Comparison of ENCODE assay signal across 1 cellular context in the genomic region with DNA sequence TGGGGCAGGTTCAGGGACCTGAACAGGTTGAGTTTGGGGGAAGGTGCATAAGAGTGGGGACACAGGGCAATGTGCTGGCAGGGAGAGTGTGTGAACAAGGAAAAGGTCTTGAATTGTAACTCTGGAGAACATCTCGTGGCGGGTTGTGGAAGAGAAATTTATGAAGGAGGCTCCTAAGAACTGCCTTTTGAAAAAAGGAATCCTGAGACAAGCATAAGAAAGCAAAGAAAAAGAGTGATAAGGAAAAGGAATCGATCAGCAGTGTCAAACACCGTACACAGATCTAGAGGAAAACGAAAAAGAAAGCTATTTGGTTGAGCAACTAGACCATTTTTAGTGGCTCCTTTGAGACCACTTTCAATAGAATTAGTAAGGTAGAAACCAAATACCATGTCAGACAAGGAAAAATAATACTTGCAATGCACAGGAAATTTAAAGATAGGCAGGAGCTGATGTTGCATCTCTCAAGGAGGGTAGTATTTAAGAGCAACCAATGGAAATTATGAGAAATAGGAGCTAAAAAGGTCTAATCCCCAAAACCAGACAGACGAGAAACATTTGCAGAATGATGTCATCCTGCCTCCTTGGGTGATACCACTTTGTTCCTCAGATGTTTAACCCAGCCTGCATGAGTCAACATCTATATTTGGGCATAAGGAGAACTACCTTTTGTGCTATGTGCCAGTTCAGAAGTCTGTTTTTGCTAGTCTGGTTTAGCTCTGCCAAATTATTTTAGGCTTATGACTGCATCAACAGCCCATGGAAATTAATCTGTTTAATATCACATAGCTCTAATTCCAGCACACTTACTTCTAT.
A peak's percentile ranks its signal among the peaks of the same experiment; 100 is the strongest.
TF ChIP-seq lines count a peak whose summit lies in the region.

No MANE protein-coding gene starts in this region.

TF ChIP-seq in HEK293, 187 proteins besides CTCF, POLR2A, EP300 and RAD21 (continued from another document and continues in another):
- TF ChIP-seq, protein P1, sequence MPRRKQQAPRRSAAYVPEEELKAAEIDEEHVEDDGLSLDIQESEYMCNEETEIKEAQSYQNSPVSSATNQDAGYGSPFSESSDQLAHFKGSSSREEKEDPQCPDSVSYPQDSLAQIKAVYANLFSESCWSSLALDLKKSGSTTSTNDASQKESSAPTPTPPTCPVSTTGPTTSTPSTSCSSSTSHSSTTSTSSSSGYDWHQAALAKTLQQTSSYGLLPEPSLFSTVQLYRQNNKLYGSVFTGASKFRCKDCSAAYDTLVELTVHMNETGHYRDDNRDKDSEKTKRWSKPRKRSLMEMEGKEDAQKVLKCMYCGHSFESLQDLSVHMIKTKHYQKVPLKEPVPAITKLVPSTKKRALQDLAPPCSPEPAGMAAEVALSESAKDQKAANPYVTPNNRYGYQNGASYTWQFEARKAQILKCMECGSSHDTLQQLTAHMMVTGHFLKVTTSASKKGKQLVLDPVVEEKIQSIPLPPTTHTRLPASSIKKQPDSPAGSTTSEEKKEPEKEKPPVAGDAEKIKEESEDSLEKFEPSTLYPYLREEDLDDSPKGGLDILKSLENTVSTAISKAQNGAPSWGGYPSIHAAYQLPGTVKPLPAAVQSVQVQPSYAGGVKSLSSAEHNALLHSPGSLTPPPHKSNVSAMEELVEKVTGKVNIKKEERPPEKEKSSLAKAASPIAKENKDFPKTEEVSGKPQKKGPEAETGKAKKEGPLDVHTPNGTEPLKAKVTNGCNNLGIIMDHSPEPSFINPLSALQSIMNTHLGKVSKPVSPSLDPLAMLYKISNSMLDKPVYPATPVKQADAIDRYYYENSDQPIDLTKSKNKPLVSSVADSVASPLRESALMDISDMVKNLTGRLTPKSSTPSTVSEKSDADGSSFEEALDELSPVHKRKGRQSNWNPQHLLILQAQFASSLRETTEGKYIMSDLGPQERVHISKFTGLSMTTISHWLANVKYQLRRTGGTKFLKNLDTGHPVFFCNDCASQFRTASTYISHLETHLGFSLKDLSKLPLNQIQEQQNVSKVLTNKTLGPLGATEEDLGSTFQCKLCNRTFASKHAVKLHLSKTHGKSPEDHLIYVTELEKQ (tag by site-specific recombination; IDR thresholded peaks at IDR 0.05; ENCODE audit: borderline replicate concordance): peak; percentile 57; the same call in 1 of the 2 replicates
- TF ChIP-seq ZSCAN16 (tag by site-specific recombination; IDR thresholded peaks at IDR 0.05) (no peak), KLF10 (tag by site-specific recombination; IDR thresholded peaks at IDR 0.05) (peak; percentile 43; the same call in 1 of the 2 replicates), ZBTB7A (tag by site-specific recombination; IDR thresholded peaks at IDR 0.05; ENCODE audit: low read depth) (no peak), SCRT1 (tag by site-specific recombination; IDR thresholded peaks at IDR 0.05; ENCODE audit: borderline replicate concordance) (no peak), ZNF658 (tag by site-specific recombination; IDR thresholded peaks at IDR 0.05) (no peak), ZNF416 (tag by site-specific recombination; IDR thresholded peaks at IDR 0.05) (no peak), ZBTB48 (tag by site-specific recombination; IDR thresholded peaks at IDR 0.05) (no peak), ZNF133 (tag by site-specific recombination; IDR thresholded peaks at IDR 0.05) (no peak), ZNF112 (tag by site-specific recombination; IDR thresholded peaks at IDR 0.05) (no peak), ZNF404 (tag by site-specific recombination; IDR thresholded peaks at IDR 0.05) (no peak), ZNF76 (tag by site-specific recombination; IDR thresholded peaks at IDR 0.05; ENCODE audit: borderline replicate concordance, low read depth) (no peak), ZNF660 (tag by site-specific recombination; IDR thresholded peaks at IDR 0.05) (peak; percentile 69; the same call in 1 of the 2 replicates), ZNF341 (tag by site-specific recombination; IDR thresholded peaks at IDR 0.05; ENCODE audit: low read depth) (no peak), ZNF354C (tag by site-specific recombination; IDR thresholded peaks at IDR 0.05; ENCODE audit: borderline replicate concordance, low read depth) (no peak), ZNF555 (tag by site-specific recombination; conservative IDR thresholded peaks at IDR 0.05) (no peak), ZSCAN23 (tag by site-specific recombination; IDR thresholded peaks at IDR 0.05) (0 out of 2 replicates have a peak, but pooled peaks have one; percentile 12), ZBTB1 (tag by site-specific recombination; IDR thresholded peaks at IDR 0.05) (no peak), KLF1 (tag by site-specific recombination; IDR thresholded peaks at IDR 0.05) (no peak), ZNF202 (tag by site-specific recombination; IDR thresholded peaks at IDR 0.05; ENCODE audit: borderline replicate concordance) (no peak), ZNF433 (tag by site-specific recombination; IDR thresholded peaks at IDR 0.05; ENCODE audit: low read depth) (no peak), ZNF548 (tag by site-specific recombination; IDR thresholded peaks at IDR 0.05) (no peak), ZNF558 (tag by site-specific recombination; IDR thresholded peaks at IDR 0.05) (peak; percentile 30; the same call in 1 of the 2 replicates), IKZF3 (tag by site-specific recombination; IDR thresholded peaks at IDR 0.05) (no peak), ZNF423 (tag by site-specific recombination; IDR thresholded peaks at IDR 0.05) (no peak), TCF7L2 (IDR thresholded peaks at IDR 0.05; ENCODE audit: borderline replicate concordance, low read depth, low read length) (no peak), ZNF16 (tag by site-specific recombination; IDR thresholded peaks at IDR 0.05; ENCODE audit: low read depth) (no peak), ZNF501 (tag by site-specific recombination; IDR thresholded peaks at IDR 0.05) (no peak), ZNF561 (tag by site-specific recombination; IDR thresholded peaks at IDR 0.05; ENCODE audit: borderline replicate concordance) (no peak), ZNF792 (tag by site-specific recombination; IDR thresholded peaks at IDR 0.05) (no peak), ZNF2 (tag by site-specific recombination; IDR thresholded peaks at IDR 0.05) (no peak), ZBTB8A (tag by site-specific recombination; IDR thresholded peaks at IDR 0.05) (no peak), ZNF701 (tag by site-specific recombination; IDR thresholded peaks at IDR 0.05) (no peak), ZBTB17 (tag by site-specific recombination; IDR thresholded peaks at IDR 0.05) (peak; percentile 90), ZNF391 (tag by site-specific recombination; IDR thresholded peaks at IDR 0.05; ENCODE audit: borderline replicate concordance, low read depth) (0 out of 2 replicates have a peak, but pooled peaks have one; percentile 34)
- TF ChIP-seq, protein P2, sequence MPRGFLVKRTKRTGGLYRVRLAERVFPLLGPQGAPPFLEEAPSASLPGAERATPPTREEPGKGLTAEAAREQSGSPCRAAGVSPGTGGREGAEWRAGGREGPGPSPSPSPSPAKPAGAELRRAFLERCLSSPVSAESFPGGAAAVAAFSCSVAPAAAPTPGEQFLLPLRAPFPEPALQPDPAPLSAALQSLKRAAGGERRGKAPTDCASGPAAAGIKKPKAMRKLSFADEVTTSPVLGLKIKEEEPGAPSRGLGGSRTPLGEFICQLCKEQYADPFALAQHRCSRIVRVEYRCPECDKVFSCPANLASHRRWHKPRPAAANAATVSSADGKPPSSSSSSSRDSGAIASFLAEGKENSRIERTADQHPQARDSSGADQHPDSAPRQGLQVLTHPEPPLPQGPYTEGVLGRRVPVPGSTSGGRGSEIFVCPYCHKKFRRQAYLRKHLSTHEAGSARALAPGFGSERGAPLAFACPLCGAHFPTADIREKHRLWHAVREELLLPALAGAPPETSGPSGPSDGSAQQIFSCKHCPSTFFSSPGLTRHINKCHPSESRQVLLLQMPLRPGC (tag by site-specific recombination; IDR thresholded peaks at IDR 0.05): peak; percentile 66
- TF ChIP-seq, protein P3, sequence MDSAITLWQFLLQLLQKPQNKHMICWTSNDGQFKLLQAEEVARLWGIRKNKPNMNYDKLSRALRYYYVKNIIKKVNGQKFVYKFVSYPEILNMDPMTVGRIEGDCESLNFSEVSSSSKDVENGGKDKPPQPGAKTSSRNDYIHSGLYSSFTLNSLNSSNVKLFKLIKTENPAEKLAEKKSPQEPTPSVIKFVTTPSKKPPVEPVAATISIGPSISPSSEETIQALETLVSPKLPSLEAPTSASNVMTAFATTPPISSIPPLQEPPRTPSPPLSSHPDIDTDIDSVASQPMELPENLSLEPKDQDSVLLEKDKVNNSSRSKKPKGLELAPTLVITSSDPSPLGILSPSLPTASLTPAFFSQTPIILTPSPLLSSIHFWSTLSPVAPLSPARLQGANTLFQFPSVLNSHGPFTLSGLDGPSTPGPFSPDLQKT (IDR thresholded peaks at IDR 0.05; ENCODE audit: borderline replicate concordance, low read depth, low read length): no peak
- TF ChIP-seq, protein P4, sequence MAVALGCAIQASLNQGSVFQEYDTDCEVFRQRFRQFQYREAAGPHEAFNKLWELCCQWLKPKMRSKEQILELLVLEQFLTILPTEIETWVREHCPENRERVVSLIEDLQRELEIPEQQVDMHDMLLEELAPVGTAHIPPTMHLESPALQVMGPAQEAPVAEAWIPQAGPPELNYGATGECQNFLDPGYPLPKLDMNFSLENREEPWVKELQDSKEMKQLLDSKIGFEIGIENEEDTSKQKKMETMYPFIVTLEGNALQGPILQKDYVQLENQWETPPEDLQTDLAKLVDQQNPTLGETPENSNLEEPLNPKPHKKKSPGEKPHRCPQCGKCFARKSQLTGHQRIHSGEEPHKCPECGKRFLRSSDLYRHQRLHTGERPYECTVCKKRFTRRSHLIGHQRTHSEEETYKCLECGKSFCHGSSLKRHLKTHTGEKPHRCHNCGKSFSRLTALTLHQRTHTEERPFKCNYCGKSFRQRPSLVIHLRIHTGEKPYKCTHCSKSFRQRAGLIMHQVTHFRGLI (tag by site-specific recombination; IDR thresholded peaks at IDR 0.05): no peak
- TF ChIP-seq, protein P5, sequence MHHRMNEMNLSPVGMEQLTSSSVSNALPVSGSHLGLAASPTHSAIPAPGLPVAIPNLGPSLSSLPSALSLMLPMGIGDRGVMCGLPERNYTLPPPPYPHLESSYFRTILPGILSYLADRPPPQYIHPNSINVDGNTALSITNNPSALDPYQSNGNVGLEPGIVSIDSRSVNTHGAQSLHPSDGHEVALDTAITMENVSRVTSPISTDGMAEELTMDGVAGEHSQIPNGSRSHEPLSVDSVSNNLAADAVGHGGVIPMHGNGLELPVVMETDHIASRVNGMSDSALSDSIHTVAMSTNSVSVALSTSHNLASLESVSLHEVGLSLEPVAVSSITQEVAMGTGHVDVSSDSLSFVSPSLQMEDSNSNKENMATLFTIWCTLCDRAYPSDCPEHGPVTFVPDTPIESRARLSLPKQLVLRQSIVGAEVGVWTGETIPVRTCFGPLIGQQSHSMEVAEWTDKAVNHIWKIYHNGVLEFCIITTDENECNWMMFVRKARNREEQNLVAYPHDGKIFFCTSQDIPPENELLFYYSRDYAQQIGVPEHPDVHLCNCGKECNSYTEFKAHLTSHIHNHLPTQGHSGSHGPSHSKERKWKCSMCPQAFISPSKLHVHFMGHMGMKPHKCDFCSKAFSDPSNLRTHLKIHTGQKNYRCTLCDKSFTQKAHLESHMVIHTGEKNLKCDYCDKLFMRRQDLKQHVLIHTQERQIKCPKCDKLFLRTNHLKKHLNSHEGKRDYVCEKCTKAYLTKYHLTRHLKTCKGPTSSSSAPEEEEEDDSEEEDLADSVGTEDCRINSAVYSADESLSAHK (tag by site-specific recombination; IDR thresholded peaks at IDR 0.05): no peak
- TF ChIP-seq, protein P6, sequence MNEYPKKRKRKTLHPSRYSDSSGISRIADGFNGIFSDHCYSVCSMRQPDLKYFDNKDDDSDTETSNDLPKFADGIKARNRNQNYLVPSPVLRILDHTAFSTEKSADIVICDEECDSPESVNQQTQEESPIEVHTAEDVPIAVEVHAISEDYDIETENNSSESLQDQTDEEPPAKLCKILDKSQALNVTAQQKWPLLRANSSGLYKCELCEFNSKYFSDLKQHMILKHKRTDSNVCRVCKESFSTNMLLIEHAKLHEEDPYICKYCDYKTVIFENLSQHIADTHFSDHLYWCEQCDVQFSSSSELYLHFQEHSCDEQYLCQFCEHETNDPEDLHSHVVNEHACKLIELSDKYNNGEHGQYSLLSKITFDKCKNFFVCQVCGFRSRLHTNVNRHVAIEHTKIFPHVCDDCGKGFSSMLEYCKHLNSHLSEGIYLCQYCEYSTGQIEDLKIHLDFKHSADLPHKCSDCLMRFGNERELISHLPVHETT (tag by site-specific recombination; IDR thresholded peaks at IDR 0.05): peak; percentile 65; the same call in 1 of the 2 replicates
- TF ChIP-seq, protein P7, sequence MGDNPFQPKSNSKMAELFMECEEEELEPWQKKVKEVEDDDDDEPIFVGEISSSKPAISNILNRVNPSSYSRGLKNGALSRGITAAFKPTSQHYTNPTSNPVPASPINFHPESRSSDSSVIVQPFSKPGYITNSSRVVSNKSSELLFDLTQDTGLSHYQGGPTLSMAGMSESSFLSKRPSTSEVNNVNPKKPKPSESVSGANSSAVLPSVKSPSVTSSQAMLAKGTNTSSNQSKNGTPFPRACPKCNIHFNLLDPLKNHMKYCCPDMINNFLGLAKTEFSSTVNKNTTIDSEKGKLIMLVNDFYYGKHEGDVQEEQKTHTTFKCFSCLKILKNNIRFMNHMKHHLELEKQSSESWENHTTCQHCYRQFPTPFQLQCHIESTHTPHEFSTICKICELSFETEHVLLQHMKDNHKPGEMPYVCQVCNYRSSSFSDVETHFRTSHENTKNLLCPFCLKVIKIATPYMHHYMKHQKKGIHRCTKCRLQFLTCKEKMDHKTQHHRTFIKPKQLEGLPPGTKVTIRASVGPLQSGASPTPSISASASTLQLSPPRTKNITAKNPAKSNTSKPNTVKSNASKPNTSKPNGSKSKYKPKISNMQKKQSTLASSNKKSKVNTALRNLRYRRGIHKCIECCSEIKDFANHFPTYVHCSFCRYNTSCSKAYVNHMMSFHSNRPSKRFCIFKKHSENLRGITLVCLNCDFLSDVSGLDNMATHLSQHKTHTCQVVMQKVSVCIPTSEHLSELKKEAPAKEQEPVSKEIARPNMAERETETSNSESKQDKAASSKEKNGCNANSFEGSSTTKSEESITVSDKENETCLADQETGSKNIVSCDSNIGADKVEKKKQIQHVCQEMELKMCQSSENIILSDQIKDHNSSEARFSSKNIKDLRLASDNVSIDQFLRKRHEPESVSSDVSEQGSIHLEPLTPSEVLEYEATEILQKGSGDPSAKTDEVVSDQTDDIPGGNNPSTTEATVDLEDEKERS (tag by site-specific recombination; IDR thresholded peaks at IDR 0.05): peak; percentile 45; the same call in 1 of the 2 replicates
- TF ChIP-seq, protein P8, sequence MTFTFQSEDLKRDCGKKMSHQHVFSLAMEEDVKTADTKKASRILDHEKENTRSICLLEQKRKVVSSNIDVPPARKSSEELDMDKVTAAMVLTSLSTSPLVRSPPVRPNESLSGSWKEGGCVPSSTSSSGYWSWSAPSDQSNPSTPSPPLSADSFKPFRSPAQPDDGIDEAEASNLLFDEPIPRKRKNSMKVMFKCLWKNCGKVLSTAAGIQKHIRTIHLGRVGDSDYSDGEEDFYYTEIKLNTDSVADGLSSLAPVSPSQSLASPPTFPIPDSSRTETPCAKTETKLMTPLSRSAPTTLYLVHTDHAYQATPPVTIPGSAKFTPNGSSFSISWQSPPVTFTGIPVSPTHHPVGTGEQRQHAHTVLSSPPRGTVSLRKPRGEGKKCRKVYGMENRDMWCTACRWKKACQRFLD (tag by site-specific recombination; IDR thresholded peaks at IDR 0.05): no peak
